In genomic region chr16:83968891-83969672, GRCh38 we compare ENCODE assay signal across 1 cellular context.
TF ChIP-seq lines count a peak whose summit lies in the region.

No MANE protein-coding gene starts in this region.

TF ChIP-seq in H1, 55 proteins besides CTCF, POLR2A, EP300 and RAD21:
- no peak for TF ChIP-seq CTBP2 (IDR thresholded peaks at IDR 0.05; ENCODE audit: borderline replicate concordance, insufficient read depth, insufficient read length, low read length)
- TF ChIP-seq ZNF274 (IDR thresholded peaks at IDR 0.05; ENCODE audit: borderline replicate concordance, extremely low read depth, low read length) = no peak
- no peak for TF ChIP-seq JUND (IDR thresholded peaks at IDR 0.05; ENCODE audit: low read length)
- TF ChIP-seq EZH2 (IDR thresholded peaks at IDR 0.05; ENCODE audit: low read depth, low read length, severe bottlenecking) = peak; percentile 44
